Comparison of ENCODE assay signal across 26 cellular contexts in genomic region chr16:77480671-77481315, GRCh38. TPM values are rescaled to one million over a fixed set of nuclear protein-coding genes. Genes with fewer than 3 reads are reported as not detected.
"Had no signal": no experiment of that assay in that cellular context is flagged by ENCODE, and none has a peak within 500 bp of the region (broad histone marks: within the 10 kb centered on the region; RNA-seq: fewer than 3 reads in every experiment).

No MANE protein-coding gene starts in this region.

- H3K27me3 ChIP-seq: ascending aorta, Peyer's patch, SJSA1 had no signal

- H3K4me3 ChIP-seq: ascending aorta, cardiac muscle cell, Peyer's patch, SJSA1 had no signal

- DNase-seq: activated CD4-positive, alpha-beta T cell treated with anti-CD3 and anti-CD28 coated beads for 36 hours; activated CD4-positive, alpha-beta T cell treated with anti-CD3 and anti-CD28 coated beads, Interleukin-2, amount 10 ng/mL, durations not matched to agents 7 days and 5 days; activated CD4-positive, alpha-beta T cell treated with anti-CD3 and anti-CD28 coated beads, Interleukin-2, amount 50 U/mL, for 48 hours; activated CD8-positive, alpha-beta T cell treated with anti-CD3 and anti-CD28 coated beads, Interleukin-2, amount 10 ng/mL, durations not matched to agents 7 days and 5 days; activated gamma-delta T cell; activated naive CD4-positive, alpha-beta T cell treated with Interleukin-2 at 50 U/mL for 16 hours; activated naive CD8-positive, alpha-beta T cell treated with anti-CD3 and anti-CD28 coated beads, Interleukin-2, amount 10 ng/mL, durations not matched to agents 7 days and 5 days; activated T-cell treated with anti-CD3 and anti-CD28 coated beads, Interleukin-2, amount 50 U/mL, for 24 hours; amygdala; Karpas-422; NCI-H1417 treated with DMSO at 0.1 percent for 48 hours; NCI-H187 treated with DMSO at 0.1 percent for 48 hours; NCI-H345; NK-92 treated with Interleukin-12 subunit alpha and Interleukin-12 subunit beta, amount 100 ng/mL, for 24 hours; PC-3; Peyer's patch; RPMI8226; SHP77 treated with DMSO at 0.1 percent for 48 hours; SK-N-SH had no signal

- H3K9me3 ChIP-seq: ascending aorta, Peyer's patch, SJSA1, SK-N-SH had no signal

- FAIRE-seq: TTC549 had no signal

- H3K4me2 ChIP-seq: SK-N-SH had no signal

- H3K27ac ChIP-seq: ascending aorta, cardiac muscle cell, Peyer's patch, SJSA1 had no signal

- ATAC-seq: activated CD4-positive, alpha-beta T cell treated with anti-CD3 and anti-CD28 coated beads for 36 hours; activated CD8-positive, alpha-beta T cell treated with anti-CD3 and anti-CD28 coated beads, Interleukin-2, amount 10 ng/mL, durations not matched to agents 7 days and 5 days; PC-3 had no signal

- H3K4me1 ChIP-seq: ascending aorta, Peyer's patch, SJSA1 had no signal

- H3K9ac ChIP-seq: SK-N-SH had no signal

- H3K36me3 ChIP-seq: ascending aorta, cardiac muscle cell, Peyer's patch, SJSA1 had no signal

RNA-seq across cellular contexts. Expression of gene ADAMTS18, which starts 46.0 kb away (rescaled TPM):
- total RNA-seq: activated CD4-positive, alpha-beta T cell treated with anti-CD3 and anti-CD28 coated beads for 36 hours; activated CD4-positive, alpha-beta T cell treated with anti-CD3 and anti-CD28 coated beads, Interleukin-2, amount 10 ng/mL, durations not matched to agents 7 days and 5 days; activated CD8-positive, alpha-beta T cell treated with anti-CD3 and anti-CD28 coated beads, Interleukin-2, amount 10 ng/mL, durations not matched to agents 7 days and 5 days; activated naive CD8-positive, alpha-beta T cell treated with anti-CD3 and anti-CD28 coated beads, Interleukin-2, amount 10 ng/mL, durations not matched to agents 7 days and 5 days; activated T-helper 2 cell treated with anti-CD3 and anti-CD28 coated beads, Interferon-gamma antibody, Interleukin-2, Interleukin-4, amounts not matched to agents 10 μg/mL and 5 μg/mL and 100 μg/mL, durations not matched to agents 14 hours and 24 hours and 36 hours; ascending aorta; MCF 10A; NCI-H460; PC-3; SJSA1 had no signal
